7 cellular contexts compared by ENCODE assay signal in genomic region chr19:12789098-12789903, GRCh38. TPM values are rescaled to one million over a fixed set of nuclear protein-coding genes. Genes with fewer than 3 reads are reported as not detected.
DNase-seq lines count a peak whose midpoint lies in the region; ATAC-seq and TF ChIP-seq lines count a peak whose summit lies in the region.

No MANE protein-coding gene starts in this region.

- in situ Hi-C loops in astrocyte of the spinal cord (cut with HindIII; ENCODE audit: low sequenced_read_pairs) = no loop called here

- DNase-seq in ELR (ENCODE audit: low read depth) (peak; percentile 56), HT-29 (ENCODE audit: low spot score) (peak; percentile 52), astrocyte of the spinal cord (ENCODE audit: low read depth, low spot score) (peak; percentile 50), left kidney (ENCODE audit: low read depth, low spot score) (peak; percentile 67), superior temporal gyrus (ENCODE audit: extremely low spot score) (peak; percentile 38), Kasumi-1 (lab: John Stamatoyannopoulos, UW) (no peak)

- TF ChIP-seq CTCF in astrocyte of the spinal cord (IDR thresholded peaks at IDR 0.05; ENCODE audit: low read depth, low read length) = no peak

- peak overlapping the region; percentile 21 for H3K4me3 ChIP-seq in astrocyte of the spinal cord (ENCODE audit: low read depth, low read length)

- ATAC-seq in HG02938 (IDR thresholded peaks at IDR 0.05; ENCODE audit: unreplicated experiment) = no peak

RNA-seq across cellular contexts. Expression of gene JUNB, which starts 2.0 kb away (rescaled TPM):
- total RNA-seq in HT-29 (2014; rRNA removed; shearing (Covaris generic)) = 568 and 620 TPM in 2 replicates

RNA-seq across cellular contexts. Expression of gene PRDX2, which starts 12.3 kb away (rescaled TPM):
- 378 and 396 TPM in 2 replicates for total RNA-seq in HT-29 (2014; rRNA removed; shearing (Covaris generic))

RNA-seq across cellular contexts. Expression of gene THSD8, which starts 12.6 kb away (rescaled TPM):
- 0.10 TPM in 1 of 2 replicates, not detected in the other for total RNA-seq in HT-29 (2014; rRNA removed; shearing (Covaris generic))

RNA-seq across cellular contexts. Expression of gene HOOK2, which starts 13.9 kb away (rescaled TPM):
- 64.1 and 72.2 TPM in 2 replicates for total RNA-seq in HT-29 (2014; rRNA removed; shearing (Covaris generic))

RNA-seq across cellular contexts. Expression of gene RNASEH2A, which starts 17.1 kb away (rescaled TPM):
- 48.2 and 55.4 TPM in 2 replicates for total RNA-seq in HT-29 (2014; rRNA removed; shearing (Covaris generic))

Comparison
In these comparisons a context has a peak if more than half of its experiments do, and no peak if none do; other contexts are left out.
1. DNase-seq: peak in ELR (single experiment), HT-29 (single experiment), astrocyte of the spinal cord (single experiment), left kidney (single experiment) and superior temporal gyrus (single experiment); none in Kasumi-1 (0 of 2).